In the genomic region with DNA sequence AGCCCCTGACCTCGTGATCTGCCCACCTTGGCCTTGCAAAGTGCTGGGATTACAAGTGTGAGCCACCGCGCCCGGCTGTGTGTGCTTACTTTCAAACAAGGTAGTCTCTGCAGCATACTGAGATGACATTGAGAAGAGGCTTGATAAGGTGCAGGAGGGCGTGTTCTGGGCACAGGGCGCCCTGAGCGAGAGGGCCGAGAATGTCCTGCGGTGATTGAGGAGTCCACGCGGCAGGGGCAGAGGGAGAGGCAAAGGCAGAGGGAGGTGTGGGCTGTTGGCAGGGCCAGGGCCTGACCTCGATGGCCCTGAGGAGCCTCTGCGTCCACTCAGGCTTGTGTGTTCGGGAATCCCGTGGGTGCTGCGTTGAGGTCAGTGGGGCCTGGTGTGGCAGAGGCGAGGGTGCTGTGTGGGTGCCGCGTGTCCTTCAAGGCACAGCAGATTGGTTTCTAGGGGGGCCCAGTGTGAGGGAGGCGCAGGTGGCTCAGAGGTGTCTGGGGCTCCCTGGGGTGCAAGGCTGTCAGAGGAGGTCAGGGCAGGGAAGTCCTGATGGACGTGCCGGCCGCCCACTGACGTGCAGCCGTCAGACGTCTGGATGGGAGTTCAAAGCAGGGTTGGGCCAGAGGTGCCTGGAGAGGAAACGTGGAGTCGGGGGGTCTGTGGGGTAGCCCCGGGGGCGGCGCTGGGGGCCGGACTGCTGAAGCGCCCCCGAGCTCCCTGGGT, we compare ENCODE assay signal across 23 cellular contexts. TPM values are rescaled to one million over a fixed set of nuclear protein-coding genes. Genes with fewer than 3 reads are reported as not detected.
DNase-seq lines count a peak whose midpoint lies in the region; ATAC-seq and TF ChIP-seq lines count a peak whose summit lies in the region.
"Had no signal": no experiment of that assay in that cellular context is flagged by ENCODE, and none has a peak within 500 bp of the region (broad histone marks: within the 10 kb centered on the region; RNA-seq: fewer than 3 reads in every experiment).

No MANE protein-coding gene starts in this region.

- H3K36me3 Mint-ChIP-seq in CD4-positive, alpha-beta memory T cell = peaks cover 7 to 11% of the 10 kb centered on the region in 2 donors
- H3K36me3 Mint-ChIP-seq in activated CD4-positive, alpha-beta T cell treated with anti-CD3 and anti-CD28 coated beads for 36 hours (ENCODE audit: low read depth) = peaks cover 22% of the 10 kb centered on the region

- H3K18ac ChIP-seq in trophoblast cell (ENCODE audit: low read length) = no peak overlapping the region

- POLR2A ChIA-PET in CD4-positive, alpha-beta memory T cell (lab: Charles Lee; ENCODE audit: partially characterized antibody) = no interaction called here
- POLR2A ChIA-PET in activated CD4-positive, alpha-beta T cell treated with anti-CD3 and anti-CD28 coated beads for 36 hours (lab: Charles Lee) = no interaction called here

- WGBS in adrenal gland, 4 donors = 54 to 66% (median 58%) methylated on average over 25 to 34 of the region's 34 CpGs
- no CpG with 5 or more reads among the region's 34 CpGs for WGBS in trophoblast cell (ENCODE audit: extremely low coverage, insufficient coverage, insufficient read length)

- no peak overlapping the region for H3K4me3 Mint-ChIP-seq in CD4-positive, alpha-beta memory T cell
- no peak overlapping the region for H3K4me3 Mint-ChIP-seq in activated CD4-positive, alpha-beta T cell treated with anti-CD3 and anti-CD28 coated beads for 36 hours
- H3K4me3 Mint-ChIP-seq: activated CD4-positive, alpha-beta T cell treated with anti-CD3 and anti-CD28 coated beads, Interleukin-2, amount 10 ng/mL, durations not matched to agents 7 days and 5 days; activated naive CD4-positive, alpha-beta T cell treated with anti-CD3 and anti-CD28 coated beads for 36 hours; activated T-cell treated with anti-CD3 and anti-CD28 coated beads, Interleukin-2, amount 50 U/mL, for 72 hours had no signal

- H2AK5ac ChIP-seq in trophoblast cell (ENCODE audit: low read length) = no peak overlapping the region

- H3K9me3 Mint-ChIP-seq in CD4-positive, alpha-beta memory T cell = no peaks in the 10 kb centered on the region
- no peaks in the 10 kb centered on the region for H3K9me3 Mint-ChIP-seq in activated CD4-positive, alpha-beta T cell treated with anti-CD3 and anti-CD28 coated beads for 36 hours (ENCODE audit: low read depth)
- H3K9me3 Mint-ChIP-seq: activated CD4-positive, alpha-beta T cell treated with anti-CD3 and anti-CD28 coated beads, Interleukin-2, amount 10 ng/mL, durations not matched to agents 7 days and 5 days; activated naive CD4-positive, alpha-beta T cell treated with anti-CD3 and anti-CD28 coated beads for 36 hours; activated T-cell treated with anti-CD3 and anti-CD28 coated beads, Interleukin-2, amount 50 U/mL, for 72 hours had no signal

- H3K27me3 Mint-ChIP-seq in CD4-positive, alpha-beta memory T cell = no peaks in the 10 kb centered on the region
- H3K27me3 Mint-ChIP-seq in activated CD4-positive, alpha-beta T cell treated with anti-CD3 and anti-CD28 coated beads for 36 hours = no peaks in the 10 kb centered on the region
- H3K27me3 Mint-ChIP-seq: activated CD4-positive, alpha-beta T cell treated with anti-CD3 and anti-CD28 coated beads, Interleukin-2, amount 10 ng/mL, durations not matched to agents 7 days and 5 days had no signal

- TF ChIP-seq CTCF in adrenal gland (IDR thresholded peaks at IDR 0.05) = no peak

- H3K27ac ChIP-seq in CD4-positive, alpha-beta memory T cell (ENCODE audit: low read depth, low read length) = no peak overlapping the region
- H3K27ac ChIP-seq in adrenal gland = peak overlapping the region in 4 of 5 donors; percentile 46 to 57 (median 52)
- no peak overlapping the region for H3K27ac ChIP-seq in trophoblast cell (ENCODE audit: low read depth, low read length)
- H3K27ac ChIP-seq: left lung, Peyer's patch had no signal

- CTCF ChIA-PET in CD4-positive, alpha-beta memory T cell (lab: Charles Lee; ENCODE audit: partially characterized antibody) = no interaction called here
- CTCF ChIA-PET in activated CD4-positive, alpha-beta T cell treated with anti-CD3 and anti-CD28 coated beads for 36 hours (lab: Charles Lee) = no interaction called here

- no peaks in the 10 kb centered on the region for H3K4me1 ChIP-seq in CD4-positive, alpha-beta memory T cell (ENCODE audit: insufficient read depth, low read length)
- H3K4me1 ChIP-seq in adrenal gland (replicated peaks in 1 of 2) (peaks cover 21 to 34% of the 10 kb centered on the region in 2 donors), trophoblast cell (ENCODE audit: control insufficient read depth in 1 of 2, insufficient read depth in 2 of 2, low read length in 2 of 2) (no peaks in the 10 kb centered on the region)
- H3K4me1 ChIP-seq: HAP-1 had no signal

- H3K23ac ChIP-seq in trophoblast cell (ENCODE audit: low read length) = no peak overlapping the region

- intact Hi-C loops in CD4-positive, alpha-beta memory T cell (cut with micrococcal nuclease) = no loop called here
- intact Hi-C loops in adrenal gland (cut with DNase I) = no loop called here
- intact Hi-C loops in left colon (cut with DNase I, micrococcal nuclease) = no loop called here
- intact Hi-C loops in activated CD4-positive, alpha-beta T cell treated with anti-CD3 and anti-CD28 coated beads for 36 hours (cut with DNase I, micrococcal nuclease) = no loop called here

- H3K36me3 ChIP-seq in CD4-positive, alpha-beta memory T cell (ENCODE audit: insufficient read depth, low read length) = no peaks in the 10 kb centered on the region
- H3K36me3 ChIP-seq in adrenal gland (replicated peaks in 1 of 2) (no peaks in the 10 kb centered on the region), trophoblast cell (ENCODE audit: control insufficient read depth in 1 of 2, insufficient read depth in 2 of 2, low read length in 2 of 2) (peaks cover 37 to 47% of the 10 kb centered on the region in 2 experiments)

- DNase-seq in CD4-positive, alpha-beta memory T cell = no peak
- peak in 4 of 7 donors; percentile 59 to 69 (median 67) for DNase-seq in adrenal gland
- DNase-seq in left colon = no peak
- DNase-seq in trophoblast cell = no peak
- DNase-seq in activated CD4-positive, alpha-beta T cell treated with anti-CD3 and anti-CD28 coated beads for 36 hours = no peak
- DNase-seq in Kasumi-1 (lab: John Stamatoyannopoulos, UW) = no peak
- DNase-seq: activated CD4-positive, alpha-beta T cell treated with anti-CD3 and anti-CD28 coated beads, Interleukin-2, amount 10 ng/mL, durations not matched to agents 7 days and 5 days; activated naive CD4-positive, alpha-beta T cell treated with anti-CD3 and anti-CD28 coated beads for 36 hours; activated T-cell treated with anti-CD3 and anti-CD28 coated beads, Interleukin-2, amount 50 U/mL, for 72 hours; COR-L47; hippocampal formation; midbrain; NCI-H2081 treated with DMSO at 0.1 percent for 48 hours; NCI-H226; NCI-H69; Peyer's patch; SW 1271 had no signal

- H4K12ac ChIP-seq in trophoblast cell (ENCODE audit: low read depth, low read length) = no peak overlapping the region

- no peaks in the 10 kb centered on the region for H3K79me1 ChIP-seq in trophoblast cell (ENCODE audit: low read length)

- H4K8ac ChIP-seq in trophoblast cell (ENCODE audit: low read depth, low read length) = no peak overlapping the region

- H3K4ac ChIP-seq in trophoblast cell (ENCODE audit: low read depth, low read length) = peak overlapping the region; percentile 8

- H2AFZ ChIP-seq in trophoblast cell (ENCODE audit: insufficient read depth, low read length, poor library complexity) = peak overlapping the region; percentile 8

- H3K27ac Mint-ChIP-seq in CD4-positive, alpha-beta memory T cell = peak overlapping the region in 5 of 7 donors; percentile 29 to 87 (median 69)
- H3K27ac Mint-ChIP-seq in activated CD4-positive, alpha-beta T cell treated with anti-CD3 and anti-CD28 coated beads for 36 hours = no peak overlapping the region
- H3K27ac Mint-ChIP-seq: activated CD4-positive, alpha-beta T cell treated with anti-CD3 and anti-CD28 coated beads, Interleukin-2, amount 10 ng/mL, durations not matched to agents 7 days and 5 days; activated naive CD4-positive, alpha-beta T cell treated with anti-CD3 and anti-CD28 coated beads for 36 hours; activated T-cell treated with anti-CD3 and anti-CD28 coated beads, Interleukin-2, amount 50 U/mL, for 72 hours had no signal

- H3K14ac ChIP-seq in trophoblast cell (ENCODE audit: low read length) = no peak overlapping the region

- no peak overlapping the region for H3K4me2 ChIP-seq in trophoblast cell (ENCODE audit: low read length)

- peak; percentile 19 for ATAC-seq in left colon
- ATAC-seq in GM19035 (IDR thresholded peaks at IDR 0.05; ENCODE audit: unreplicated experiment) = no peak
- ATAC-seq in HG03139 (IDR thresholded peaks at IDR 0.05; ENCODE audit: unreplicated experiment) = no peak
- ATAC-seq in activated CD4-positive, alpha-beta T cell treated with anti-CD3 and anti-CD28 coated beads for 36 hours = no peak
- ATAC-seq: activated T-cell treated with anti-CD3 and anti-CD28 coated beads, Interleukin-2, amount 50 U/mL, for 72 hours; left lung had no signal

- peaks cover 4 to 36% (median 9%) of the 10 kb centered on the region in 4 donors for H3K4me1 Mint-ChIP-seq in CD4-positive, alpha-beta memory T cell
- H3K4me1 Mint-ChIP-seq in activated CD4-positive, alpha-beta T cell treated with anti-CD3 and anti-CD28 coated beads for 36 hours = peaks cover 4% of the 10 kb centered on the region

- no peak overlapping the region for H3K9ac ChIP-seq in trophoblast cell (ENCODE audit: low read length)

- no peak overlapping the region for H4K91ac ChIP-seq in trophoblast cell (ENCODE audit: low read depth, low read length)

- no peaks in the 10 kb centered on the region for H3K27me3 ChIP-seq in CD4-positive, alpha-beta memory T cell (ENCODE audit: insufficient read depth, low read length)
- H3K27me3 ChIP-seq in adrenal gland (no peaks in the 10 kb centered on the region), trophoblast cell (ENCODE audit: insufficient read depth, low read length) (no peaks in the 10 kb centered on the region)
- H3K27me3 ChIP-seq: BLaER1 treated with 17β-estradiol and CSF1 and Interleukin-3, amounts not matched to agents 10 nM and 100 nM; left lung; Peyer's patch had no signal

- H2BK5ac ChIP-seq in trophoblast cell (ENCODE audit: low read depth, low read length, poor library complexity) = no peak overlapping the region

- H2BK120ac ChIP-seq in trophoblast cell (ENCODE audit: insufficient read depth, low read length, poor library complexity) = no peak overlapping the region

- H3K9me3 ChIP-seq in CD4-positive, alpha-beta memory T cell (ENCODE audit: control insufficient read depth in 1 of 2, low read length in 2 of 2) = no peaks in the 10 kb centered on the region
- no peaks in the 10 kb centered on the region for H3K9me3 ChIP-seq in adrenal gland (replicated peaks in 1 of 3)
- peaks cover 9% of the 10 kb centered on the region for H3K9me3 ChIP-seq in trophoblast cell (ENCODE audit: insufficient read depth, low read depth, low read length)
- H3K9me3 ChIP-seq: BLaER1 treated with 17β-estradiol and CSF1 and Interleukin-3, amounts not matched to agents 10 nM and 100 nM; HAP-1; left lung; Peyer's patch had no signal

- H3K79me2 ChIP-seq in trophoblast cell (ENCODE audit: control insufficient read depth, insufficient read depth, low read length, poor library complexity) = peaks cover 44% of the 10 kb centered on the region

- no peak overlapping the region for H3K4me3 ChIP-seq in CD4-positive, alpha-beta memory T cell (ENCODE audit: low read length in 2 of 2)
- H3K4me3 ChIP-seq in adrenal gland = no peak overlapping the region
- no peak overlapping the region for H3K4me3 ChIP-seq in trophoblast cell (ENCODE audit: low read depth, low read length)
- H3K4me3 ChIP-seq: BLaER1 treated with 17β-estradiol and CSF1 and Interleukin-3, amounts not matched to agents 10 nM and 100 nM; HAP-1; left lung; Peyer's patch had no signal

- no peak for TF ChIP-seq POLR2A in adrenal gland (IDR thresholded peaks at IDR 0.05)

- H2BK12ac ChIP-seq in trophoblast cell (ENCODE audit: low read length) = no peak overlapping the region

RNA-seq across cellular contexts. Expression of gene PCGF3, which starts 12.1 kb away (rescaled TPM):
- total RNA-seq in CD4-positive, alpha-beta memory T cell = 10 to 100 TPM; 66.1 to 73.8 TPM
- polyA plus RNA-seq in CD4-positive, alpha-beta memory T cell = 1 to 10 TPM; 2.9 to 5.0 TPM
- total RNA-seq in adrenal gland (100 to 1,000 TPM in 2 of 8 donors, 10 to 100 TPM in 6; 49.4 to 145 (median 70.7) TPM), left colon (10 to 100 TPM; 46.9 to 51.9 TPM)
- 100 to 1,000 TPM in 1 of 3 donors, 10 to 100 TPM in 2; 26.4 to 178 (median 99.2) TPM for polyA plus RNA-seq in adrenal gland
- polyA plus RNA-seq in trophoblast cell (2013) = 63.6 and 66.1 TPM in 2 replicates
- 10 to 100 TPM; 20.6 to 22.5 TPM for total RNA-seq in activated CD4-positive, alpha-beta T cell treated with anti-CD3 and anti-CD28 coated beads for 36 hours

RNA-seq across cellular contexts. Expression of gene SLC49A3, which starts 28.8 kb away (rescaled TPM):
- total RNA-seq in CD4-positive, alpha-beta memory T cell = 1 to 10 TPM; 1.0 to 1.7 TPM
- polyA plus RNA-seq in CD4-positive, alpha-beta memory T cell = not detected
- total RNA-seq in adrenal gland (10 to 100 TPM in 3 of 8 donors, 1 to 10 TPM in 5; 2.4 to 15.0 (median 7.3) TPM), left colon (10 to 100 TPM; 10.7 to 15.8 TPM)
- polyA plus RNA-seq in adrenal gland = 10 to 100 TPM in 2 of 3 donors, 1 to 10 TPM in 1; 1.4 to 24.5 (median 11.1) TPM
- polyA plus RNA-seq in trophoblast cell (2013) = 1.8 and 2.1 TPM in 2 replicates
- under 1 TPM; 0.09 to 0.39 TPM for total RNA-seq in activated CD4-positive, alpha-beta T cell treated with anti-CD3 and anti-CD28 coated beads for 36 hours
- total RNA-seq: activated naive CD4-positive, alpha-beta T cell treated with anti-CD3 and anti-CD28 coated beads for 36 hours had no signal
- polyA plus RNA-seq: neural cell had no signal

RNA-seq across cellular contexts. Expression of gene MYL5, which starts 43.4 kb away (rescaled TPM):
- total RNA-seq in CD4-positive, alpha-beta memory T cell = 10 to 100 TPM; 12.1 to 15.4 TPM
- polyA plus RNA-seq in CD4-positive, alpha-beta memory T cell = 1 to 10 TPM; 2.1 to 3.2 TPM
- 10 to 100 TPM in 7 of 8 donors, 1 to 10 TPM in 1; 5.9 to 31.7 (median 18.7) TPM for total RNA-seq in adrenal gland
- 10 to 100 TPM; 13.3 to 77.6 (median 64.4) TPM for polyA plus RNA-seq in adrenal gland
- 10 to 100 TPM; 30.0 to 37.1 TPM for total RNA-seq in left colon
- polyA plus RNA-seq in trophoblast cell (2013) = 5.2 and 5.5 TPM in 2 replicates
- 10 to 100 TPM; 13.7 to 16.4 TPM for total RNA-seq in activated CD4-positive, alpha-beta T cell treated with anti-CD3 and anti-CD28 coated beads for 36 hours

RNA-seq across cellular contexts. Expression of gene ATP5ME, which starts 43.7 kb away (rescaled TPM):
- 100 to 1,000 TPM; 137 to 152 TPM for total RNA-seq in CD4-positive, alpha-beta memory T cell
- 100 to 1,000 TPM; 419 to 542 TPM for polyA plus RNA-seq in CD4-positive, alpha-beta memory T cell
- total RNA-seq in adrenal gland (100 to 1,000 TPM in 6 of 8 donors, 10 to 100 TPM in 2; 43.4 to 375 (median 296) TPM), left colon (100 to 1,000 TPM; 383 to 496 TPM)
- 1,000 to 10,000 TPM in 1 of 3 donors, 100 to 1,000 TPM in 2; 501 to 1,353 (median 885) TPM for polyA plus RNA-seq in adrenal gland
- 783 and 790 TPM in 2 replicates for polyA plus RNA-seq in trophoblast cell (2013)
- 100 to 1,000 TPM; 147 to 210 TPM for total RNA-seq in activated CD4-positive, alpha-beta T cell treated with anti-CD3 and anti-CD28 coated beads for 36 hours

Comparison
In these comparisons a context has a peak if more than half of its experiments do, and no peak if none do; other contexts are left out.
1. DNase-seq: peak in adrenal gland (4 of 7); none in CD4-positive, alpha-beta memory T cell (0 of 5), left colon (0 of 2), trophoblast cell (0 of 2), activated CD4-positive, alpha-beta T cell treated with anti-CD3 and anti-CD28 coated beads for 36 hours (single experiment) and Kasumi-1 (0 of 2).
2. H3K27ac ChIP-seq: peak in adrenal gland (4 of 5); none in CD4-positive, alpha-beta memory T cell (single experiment) and trophoblast cell (single experiment).